Comparison of ENCODE assay signal across 1 cellular context in genomic region chr17:42363231-42363630, GRCh38.
TF ChIP-seq lines count a peak whose summit lies in the region.

No MANE protein-coding gene starts in this region.

TF ChIP-seq in GM23338, 12 proteins besides CTCF, POLR2A, EP300 and RAD21:
- TF ChIP-seq REST (IDR thresholded peaks at IDR 0.05; ENCODE audit: unreplicated experiment) (no peak), ZNF331 (CRISPR knock-in tag; IDR thresholded peaks at IDR 0.05; ENCODE audit: low read depth) (no peak), EZH2phosphoT487 (IDR thresholded peaks at IDR 0.05; ENCODE audit: unreplicated experiment) (no peak), NANOG (IDR thresholded peaks at IDR 0.05; ENCODE audit: borderline replicate concordance) (no peak), ZNF462 (CRISPR knock-in tag; IDR thresholded peaks at IDR 0.05) (no peak), EZH2 (IDR thresholded peaks at IDR 0.05; ENCODE audit: low read depth, unreplicated experiment) (no peak), ETS1 (IDR thresholded peaks at IDR 0.05) (no peak), POLR2AphosphoS5 (IDR thresholded peaks at IDR 0.05; ENCODE audit: low read depth) (no peak), STAT1 (IDR thresholded peaks at IDR 0.05; ENCODE audit: unreplicated experiment) (no peak), CREB1 (CRISPR knock-in tag; IDR thresholded peaks at IDR 0.05; ENCODE audit: low read depth) (no peak), ZNF114 (CRISPR knock-in tag; IDR thresholded peaks at IDR 0.05) (no peak), JUNB (IDR thresholded peaks at IDR 0.05; ENCODE audit: unreplicated experiment) (no peak)
